ENCODE assay signal across 8 cellular contexts in the genomic region with DNA sequence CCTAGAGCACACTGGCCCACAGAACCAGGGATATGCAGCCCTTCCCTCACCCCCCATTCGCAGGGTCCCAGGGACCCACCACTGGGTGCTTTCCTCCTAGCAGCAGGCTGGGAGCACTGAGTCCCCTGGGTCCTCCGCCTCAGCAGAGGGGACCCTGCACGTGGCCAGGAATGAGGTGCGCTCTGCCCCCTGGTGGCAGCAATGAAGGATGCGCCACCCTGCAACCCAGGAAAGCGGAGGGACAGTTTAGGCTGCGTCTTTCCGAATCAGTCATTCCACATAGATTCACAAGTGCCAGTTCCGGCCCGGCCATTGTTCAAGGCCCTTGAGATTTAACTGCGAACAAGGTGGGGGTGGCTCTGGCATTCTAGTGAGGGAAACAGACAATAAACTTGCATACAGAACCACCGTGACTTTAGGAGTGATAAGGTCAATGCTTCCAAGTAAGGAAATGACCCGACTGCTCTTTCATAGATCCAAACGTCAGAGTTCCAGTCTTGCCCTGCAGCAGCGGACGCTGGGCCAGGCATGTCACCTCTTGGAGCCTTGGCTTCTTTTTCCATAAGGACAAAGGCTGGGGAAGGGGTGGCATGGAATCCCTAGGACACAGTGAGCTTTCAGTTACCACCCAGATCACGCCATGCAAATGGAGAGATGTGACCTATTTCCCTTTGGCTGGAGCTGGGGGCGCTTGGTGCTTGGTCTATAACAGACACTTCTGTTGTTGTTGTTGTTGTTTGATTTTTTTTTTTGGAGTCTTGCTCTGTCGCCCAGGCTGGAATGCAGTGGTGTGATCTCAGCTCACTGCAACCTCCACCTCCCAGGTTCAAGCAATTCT. TPM values are rescaled to one million over a fixed set of nuclear protein-coding genes. Genes with fewer than 3 reads are reported as not detected.
DNase-seq lines count a peak whose midpoint lies in the region; ATAC-seq and TF ChIP-seq lines count a peak whose summit lies in the region.

No MANE protein-coding gene starts in this region.

- H3K9me3 ChIP-seq in colonic mucosa, result no peaks in the 10 kb centered on the region
- no peaks in the 10 kb centered on the region for H3K9me3 ChIP-seq in liver (ENCODE audit: control insufficient read depth in 4 of 4, low read length in 3 of 4)

- TF ChIP-seq RAD21 in liver (IDR thresholded peaks at IDR 0.05), result peak; percentile 90 to 96

- WGBS in liver, result 10% methylated on average over 19 of the region's 19 CpGs

- peak overlapping the region in 1 of 2 donors; percentile 47 for H3K9ac ChIP-seq in colonic mucosa (ENCODE audit: low read depth in 2 of 2, low read length in 2 of 2)
- H3K9ac ChIP-seq in liver (ENCODE audit: low read depth in 1 of 2, low read length in 2 of 2), result no peak overlapping the region

- no peaks in the 10 kb centered on the region for H3K27me3 ChIP-seq in colonic mucosa
- H3K27me3 ChIP-seq in liver (ENCODE audit: control insufficient read depth in 4 of 4, insufficient read depth in 4 of 4, low read length in 3 of 4), result no peaks in the 10 kb centered on the region

- H3K4me3 ChIP-seq in colonic mucosa (no peak overlapping the region), liver (ENCODE audit: low read depth in 1 of 3, low read length in 3 of 3) (no peak overlapping the region)

- H3K4me1 ChIP-seq in colonic mucosa, result peaks cover 14% of the 10 kb centered on the region
- peaks cover 2 to 9% (median 4%) of the 10 kb centered on the region in 4 donors for H3K4me1 ChIP-seq in liver (ENCODE audit: control insufficient read depth in 4 of 4, insufficient read depth in 4 of 4, low read length in 3 of 4)

- DNase-seq in DMS153 treated with DMSO at 0.1 percent for 48 hours (lab: John Stamatoyannopoulos, UW; ENCODE audit: unreplicated experiment), result peak; percentile 71
- DNase-seq in NCI-H345 treated with DMSO at 0.1 percent for 48 hours (lab: John Stamatoyannopoulos, UW; ENCODE audit: unreplicated experiment), result peak; percentile 55
- peak; percentile 71 for DNase-seq in activated CD4-positive, alpha-beta T cell treated with anti-CD3 and anti-CD28 coated beads for 1 hour
- DNase-seq in colonic mucosa, result peak; percentile 80
- DNase-seq in stimulated activated CD4-positive, alpha-beta T cell treated with anti-CD3 and anti-CD28 coated beads, Interleukin-4, amount 100 ng/mL, for 4 hours, result peak; percentile 75 to 77

- intact Hi-C loops in colonic mucosa (cut with DNase I), result loop anchor here (5.0 kb wide), 1 partner anchor 59 kb away; no protein-coding TSS in a partner anchor

- TF ChIP-seq CTCF in colonic mucosa (IDR thresholded peaks at IDR 0.05) (peak; percentile 96), liver (IDR thresholded peaks at IDR 0.05; ENCODE audit: low read depth, low read length, missing input control) (peak; percentile 90)

- H3K27ac ChIP-seq in colonic mucosa, result peak overlapping the region; percentile 15
- H3K27ac ChIP-seq in liver (ENCODE audit: low read depth in 1 of 2, low read length in 2 of 2), result no peak overlapping the region

- no peaks in the 10 kb centered on the region for H3K36me3 ChIP-seq in colonic mucosa
- no peaks in the 10 kb centered on the region for H3K36me3 ChIP-seq in liver (ENCODE audit: control insufficient read depth in 4 of 4, insufficient read depth in 3 of 4, low read depth in 1 of 4, low read length in 3 of 4)

- peak; percentile 74 for ATAC-seq in HG02798 (IDR thresholded peaks at IDR 0.05; ENCODE audit: poor library complexity, unreplicated experiment)
- no peak for ATAC-seq in HG02840 (IDR thresholded peaks at IDR 0.05; ENCODE audit: low FRiP score, unreplicated experiment)

TF ChIP-seq in liver, 16 proteins besides CTCF, POLR2A, EP300 and RAD21:
- TF ChIP-seq RXRA (IDR thresholded peaks at IDR 0.05) (peak in 1 of 2 donors; percentile 54), EGR1 (IDR thresholded peaks at IDR 0.05; ENCODE audit: low read depth in 2 of 2) (no peak), FOXA1 (IDR thresholded peaks at IDR 0.05) (no peak), YY1 (IDR thresholded peaks at IDR 0.05) (peak; percentile 38), NR2F2 (IDR thresholded peaks at IDR 0.05) (peak; percentile 33), SP1 (IDR thresholded peaks at IDR 0.05) (peak; percentile 61), FOXA2 (IDR thresholded peaks at IDR 0.05) (no peak), GABPA (IDR thresholded peaks at IDR 0.05 in 1 of 2, conservative IDR thresholded peaks at IDR 0.05 in 1 of 2) (no peak), HNF4A (conservative IDR thresholded peaks at IDR 0.05) (no peak), JUND (IDR thresholded peaks at IDR 0.05) (no peak), HNF4G (IDR thresholded peaks at IDR 0.05) (peak; percentile 11), TAF1 (conservative IDR thresholded peaks at IDR 0.05) (no peak)
- TF ChIP-seq, protein P1, sequence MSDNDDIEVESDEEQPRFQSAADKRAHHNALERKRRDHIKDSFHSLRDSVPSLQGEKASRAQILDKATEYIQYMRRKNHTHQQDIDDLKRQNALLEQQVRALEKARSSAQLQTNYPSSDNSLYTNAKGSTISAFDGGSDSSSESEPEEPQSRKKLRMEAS (IDR thresholded peaks at IDR 0.05), result no peak
- TF ChIP-seq, protein P2, sequence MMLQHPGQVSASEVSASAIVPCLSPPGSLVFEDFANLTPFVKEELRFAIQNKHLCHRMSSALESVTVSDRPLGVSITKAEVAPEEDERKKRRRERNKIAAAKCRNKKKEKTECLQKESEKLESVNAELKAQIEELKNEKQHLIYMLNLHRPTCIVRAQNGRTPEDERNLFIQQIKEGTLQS (IDR thresholded peaks at IDR 0.05), result no peak
- TF ChIP-seq, protein P3, sequence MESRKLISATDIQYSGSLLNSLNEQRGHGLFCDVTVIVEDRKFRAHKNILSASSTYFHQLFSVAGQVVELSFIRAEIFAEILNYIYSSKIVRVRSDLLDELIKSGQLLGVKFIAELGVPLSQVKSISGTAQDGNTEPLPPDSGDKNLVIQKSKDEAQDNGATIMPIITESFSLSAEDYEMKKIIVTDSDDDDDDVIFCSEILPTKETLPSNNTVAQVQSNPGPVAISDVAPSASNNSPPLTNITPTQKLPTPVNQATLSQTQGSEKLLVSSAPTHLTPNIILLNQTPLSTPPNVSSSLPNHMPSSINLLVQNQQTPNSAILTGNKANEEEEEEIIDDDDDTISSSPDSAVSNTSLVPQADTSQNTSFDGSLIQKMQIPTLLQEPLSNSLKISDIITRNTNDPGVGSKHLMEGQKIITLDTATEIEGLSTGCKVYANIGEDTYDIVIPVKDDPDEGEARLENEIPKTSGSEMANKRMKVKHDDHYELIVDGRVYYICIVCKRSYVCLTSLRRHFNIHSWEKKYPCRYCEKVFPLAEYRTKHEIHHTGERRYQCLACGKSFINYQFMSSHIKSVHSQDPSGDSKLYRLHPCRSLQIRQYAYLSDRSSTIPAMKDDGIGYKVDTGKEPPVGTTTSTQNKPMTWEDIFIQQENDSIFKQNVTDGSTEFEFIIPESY (IDR thresholded peaks at IDR 0.05), result no peak
- TF ChIP-seq, protein P4, sequence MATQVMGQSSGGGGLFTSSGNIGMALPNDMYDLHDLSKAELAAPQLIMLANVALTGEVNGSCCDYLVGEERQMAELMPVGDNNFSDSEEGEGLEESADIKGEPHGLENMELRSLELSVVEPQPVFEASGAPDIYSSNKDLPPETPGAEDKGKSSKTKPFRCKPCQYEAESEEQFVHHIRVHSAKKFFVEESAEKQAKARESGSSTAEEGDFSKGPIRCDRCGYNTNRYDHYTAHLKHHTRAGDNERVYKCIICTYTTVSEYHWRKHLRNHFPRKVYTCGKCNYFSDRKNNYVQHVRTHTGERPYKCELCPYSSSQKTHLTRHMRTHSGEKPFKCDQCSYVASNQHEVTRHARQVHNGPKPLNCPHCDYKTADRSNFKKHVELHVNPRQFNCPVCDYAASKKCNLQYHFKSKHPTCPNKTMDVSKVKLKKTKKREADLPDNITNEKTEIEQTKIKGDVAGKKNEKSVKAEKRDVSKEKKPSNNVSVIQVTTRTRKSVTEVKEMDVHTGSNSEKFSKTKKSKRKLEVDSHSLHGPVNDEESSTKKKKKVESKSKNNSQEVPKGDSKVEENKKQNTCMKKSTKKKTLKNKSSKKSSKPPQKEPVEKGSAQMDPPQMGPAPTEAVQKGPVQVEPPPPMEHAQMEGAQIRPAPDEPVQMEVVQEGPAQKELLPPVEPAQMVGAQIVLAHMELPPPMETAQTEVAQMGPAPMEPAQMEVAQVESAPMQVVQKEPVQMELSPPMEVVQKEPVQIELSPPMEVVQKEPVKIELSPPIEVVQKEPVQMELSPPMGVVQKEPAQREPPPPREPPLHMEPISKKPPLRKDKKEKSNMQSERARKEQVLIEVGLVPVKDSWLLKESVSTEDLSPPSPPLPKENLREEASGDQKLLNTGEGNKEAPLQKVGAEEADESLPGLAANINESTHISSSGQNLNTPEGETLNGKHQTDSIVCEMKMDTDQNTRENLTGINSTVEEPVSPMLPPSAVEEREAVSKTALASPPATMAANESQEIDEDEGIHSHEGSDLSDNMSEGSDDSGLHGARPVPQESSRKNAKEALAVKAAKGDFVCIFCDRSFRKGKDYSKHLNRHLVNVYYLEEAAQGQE (IDR thresholded peaks at IDR 0.05), result no peak

RNA-seq across cellular contexts. Expression of a gene that starts 7.7 kb away (rescaled TPM):
- 10 to 100 TPM; 11.6 to 20.0 TPM for total RNA-seq in colonic mucosa
- total RNA-seq in liver, result 1 to 10 TPM in 1 of 2 donors, under 1 TPM in 1; 0.50 to 1.1 TPM
- under 1 TPM; 0.11 to 0.55 TPM for polyA plus RNA-seq in liver

RNA-seq across cellular contexts. Expression of a gene that starts 11.7 kb away (rescaled TPM):
- 1 to 10 TPM; 4.9 to 8.8 TPM for total RNA-seq in colonic mucosa
- total RNA-seq in liver, result 1 to 10 TPM; 1.0 to 3.0 TPM
- 1 to 10 TPM in 1 of 2 donors, under 1 TPM in 1; 0.64 to 1.5 TPM for polyA plus RNA-seq in liver

RNA-seq across cellular contexts. Expression of a gene that starts 16.4 kb away (rescaled TPM):
- total RNA-seq in colonic mucosa (10 to 100 TPM; 31.1 to 64.6 TPM), liver (10 to 100 TPM; 12.0 to 20.0 TPM)
- 10 to 100 TPM; 20.6 to 24.0 TPM for polyA plus RNA-seq in liver

RNA-seq across cellular contexts. Expression of a gene that starts 18.9 kb away (rescaled TPM):
- 10 to 100 TPM; 14.2 to 20.2 TPM for total RNA-seq in colonic mucosa
- total RNA-seq in liver, result 10 to 100 TPM; 17.2 to 20.8 TPM
- 10 to 100 TPM; 12.0 to 18.1 TPM for polyA plus RNA-seq in liver

RNA-seq across cellular contexts. Expression of a gene that starts 36.8 kb away (rescaled TPM):
- total RNA-seq in colonic mucosa (under 1 TPM; 0.37 to 0.47 TPM), liver (under 1 TPM in 1 of 2 donors, not detected in 1; 0.05 TPM)
- under 1 TPM in 1 of 2 donors, not detected in 1; 0.13 TPM for polyA plus RNA-seq in liver

Comparison
In these comparisons a context has a peak if more than half of its experiments do, and no peak if none do; other contexts are left out.
1. RNA of a gene that starts 7.7 kb away (total RNA-seq): 11.6 to 20.0 TPM in colonic mucosa; 0.50 to 1.1 TPM in liver; every median in the first group is over 4 times any median in the second.
2. Peak in every context shown above with its lines, with median percentiles within 50 percentile points of each other: DNase-seq.